Comparison of ENCODE assay signal across 1 cellular context in genomic region chr5:57174850-57175525, GRCh38.
TF ChIP-seq lines count a peak whose summit lies in the region.

No MANE protein-coding gene starts in this region.

TF ChIP-seq in HCT116, 20 proteins besides CTCF, POLR2A, EP300 and RAD21 (continued from another document):
- TF ChIP-seq REST (IDR thresholded peaks at IDR 0.05; ENCODE audit: low read depth) (no peak), YY1 (IDR thresholded peaks at IDR 0.05; ENCODE audit: extremely low read depth, insufficient replicate concordance, low read depth, low read length) (no peak), EGR1 (IDR thresholded peaks at IDR 0.05; ENCODE audit: low read depth) (no peak), TCF7L2 (IDR thresholded peaks at IDR 0.05; ENCODE audit: borderline replicate concordance, extremely low read depth, insufficient read depth, insufficient read length) (no peak), ZBTB33 (IDR thresholded peaks at IDR 0.05; ENCODE audit: extremely low read depth, insufficient replicate concordance, low read length) (no peak), SRF (IDR thresholded peaks at IDR 0.05; ENCODE audit: low read depth) (no peak)
